33 cellular contexts compared by ENCODE assay signal in genomic region chr6:78797270-78797669, GRCh38.
DNase-seq lines count a peak whose midpoint lies in the region; ATAC-seq, FAIRE-seq and TF ChIP-seq lines count a peak whose summit lies in the region.
"Had no signal": no experiment of that assay in that cellular context is flagged by ENCODE, and none has a peak within 500 bp of the region (broad histone marks: within the 10 kb centered on the region; RNA-seq: fewer than 3 reads in every experiment).

No MANE protein-coding gene starts in this region.

- H3K4me2 ChIP-seq in HepG2 (ENCODE audit: low read depth, low read length) = no peak overlapping the region
- H3K4me2 ChIP-seq: A549; BLaER1; BLaER1 treated with 17β-estradiol and CSF1 and Interleukin-3, amounts not matched to agents 10 nM and 100 nM had no signal

- TF ChIP-seq RAD21 in liver (IDR thresholded peaks at IDR 0.05) (no peak), HepG2 (CRISPR knock-in tag; IDR thresholded peaks at IDR 0.05) (no peak)

- H3K36me3 ChIP-seq in liver (ENCODE audit: control insufficient read depth in 4 of 4, insufficient read depth in 3 of 4, low read depth in 1 of 4, low read length in 3 of 4) = no peaks in the 10 kb centered on the region
- H3K36me3 ChIP-seq in HepG2 (replicated peaks in 1 of 2; ENCODE audit: control insufficient read depth in 1 of 2, insufficient read depth in 2 of 2, low read length in 2 of 2) = no peaks in the 10 kb centered on the region
- no peaks in the 10 kb centered on the region for H3K36me3 ChIP-seq in right lobe of liver
- H3K36me3 ChIP-seq: BE2C; BLaER1; BLaER1 treated with 17β-estradiol and CSF1 and Interleukin-3, amounts not matched to agents 10 nM and 100 nM had no signal

- intact Hi-C loops in HepG2 (cut with micrococcal nuclease; ENCODE audit: unreplicated experiment) (no loop called here), right lobe of liver (cut with DNase I) (no loop called here)

- H3K9ac ChIP-seq in liver (ENCODE audit: low read depth in 1 of 2, low read length in 2 of 2) (no peak overlapping the region), HepG2 (ENCODE audit: insufficient read depth, low read depth, low read length) (no peak overlapping the region)
- H3K9ac ChIP-seq: BLaER1; BLaER1 treated with 17β-estradiol and CSF1 and Interleukin-3, amounts not matched to agents 10 nM and 100 nM had no signal

- H3K9me3 ChIP-seq in liver (ENCODE audit: control insufficient read depth in 4 of 4, low read length in 3 of 4) = no peaks in the 10 kb centered on the region
- no peaks in the 10 kb centered on the region; the same call in 1 of the 2 replicates for H3K9me3 ChIP-seq in HepG2 (ENCODE audit: low read length)
- no peaks in the 10 kb centered on the region for H3K9me3 ChIP-seq in right lobe of liver
- H3K9me3 ChIP-seq: A549, BE2C, BLaER1, Caco-2 had no signal

- no peak for DNase-seq in HepG2 (ENCODE audit: low spot score)
- no peak for DNase-seq in left lobe of liver (ENCODE audit: low spot score)
- no peak for DNase-seq in right lobe of liver
- DNase-seq in NCI-H1417 (lab: John Stamatoyannopoulos, UW) = no peak
- DNase-seq: 8988T; ACHN; AML-193; BE2C; C1 segment of cervical spinal cord; Caco-2; Calu3; CD4-positive, alpha-beta memory T cell; CD4-positive, alpha-beta T cell; CD4-positive, CD25-positive, alpha-beta regulatory T cell; CD8-positive, alpha-beta memory T cell; CD8-positive, alpha-beta T cell; COR-L47; DMS 273 treated with DMSO at 0.1 percent for 48 hours; DMS153; DMS53; DMS79; DMS79 treated with DMSO at 0.1 percent for 48 hours; DND-41; EL had no signal

- CTCF ChIA-PET in HepG2 (lab: Yijun Ruan, JAX; ENCODE audit: low intra/inter-chr PET ratio, low total read pairs) = no interaction called here

- H2AFZ ChIP-seq in HepG2 (ENCODE audit: low read length) = no peak overlapping the region

- BruUV-seq in HepG2 (replicated peaks; lab: Mats Ljungman, UMichigan) = no TSS peak

- ATAC-seq in HepG2 = no peak
- peak; percentile 79 for ATAC-seq in left lobe of liver
- ATAC-seq in right lobe of liver = peak; percentile 61 to 86 (median 74)
- ATAC-seq in GM21390 (IDR thresholded peaks at IDR 0.05; ENCODE audit: unreplicated experiment) = no peak
- ATAC-seq: A549; CD8-positive, alpha-beta T cell had no signal

- TF ChIP-seq CTCF in liver (IDR thresholded peaks at IDR 0.05; ENCODE audit: low read depth, low read length, missing input control) (no peak), HepG2 (CRISPR knock-in tag; IDR thresholded peaks at IDR 0.05) (no peak), right lobe of liver (IDR thresholded peaks at IDR 0.05) (no peak)

- TF ChIP-seq POLR2A in HepG2 (IDR thresholded peaks at IDR 0.05; ENCODE audit: insufficient read depth in 1 of 2, low read depth in 2 of 2, low read length in 2 of 2) (no peak), right lobe of liver (IDR thresholded peaks at IDR 0.05) (no peak)

- H3K4me3 ChIP-seq in liver (ENCODE audit: low read depth in 1 of 3, low read length in 3 of 3) (no peak overlapping the region), HepG2 (replicated peaks in 1 of 3; ENCODE audit: insufficient read depth in 1 of 3, low read depth in 2 of 3, low read length in 3 of 3) (no peak overlapping the region), right lobe of liver (no peak overlapping the region)
- H3K4me3 ChIP-seq: A549; BLaER1; BLaER1 treated with 17β-estradiol and CSF1 and Interleukin-3, amounts not matched to agents 10 nM and 100 nM had no signal

- no peak for FAIRE-seq in HepG2 (lab: Jason Lieb, UNC)
- FAIRE-seq: A204.1, A549, D721Med had no signal

- peaks cover 0 to 2% (median 0%) of the 10 kb centered on the region in 4 donors for H3K4me1 ChIP-seq in liver (ENCODE audit: control insufficient read depth in 4 of 4, insufficient read depth in 4 of 4, low read length in 3 of 4)
- H3K4me1 ChIP-seq in HepG2 (ENCODE audit: insufficient read depth, low read length) = no peaks in the 10 kb centered on the region
- no peaks in the 10 kb centered on the region for H3K4me1 ChIP-seq in right lobe of liver
- H3K4me1 ChIP-seq: A549; BE2C; BLaER1; BLaER1 treated with 17β-estradiol and CSF1 and Interleukin-3, amounts not matched to agents 10 nM and 100 nM; Caco-2 had no signal

- H3K79me2 ChIP-seq in HepG2 (ENCODE audit: insufficient read depth, low read length) = no peaks in the 10 kb centered on the region

- TF ChIP-seq EP300 in HepG2 (IDR thresholded peaks at IDR 0.05; ENCODE audit: low read depth in 2 of 2, low read length in 2 of 2) (no peak), HepG2 (CRISPR knock-in tag; IDR thresholded peaks at IDR 0.05; ENCODE audit: borderline replicate concordance) (no peak)

- in situ Hi-C loops in HepG2 (cut with HindIII; ENCODE audit: extremely low pct_ligation_motif_present, low pct_unique_long_range_greater_than_20kb) = no loop called here

- POLR2A ChIA-PET in HepG2 (lab: Yijun Ruan, JAX) = no interaction called here

- no peak overlapping the region for H3K27ac ChIP-seq in liver (ENCODE audit: low read depth in 1 of 2, low read length in 2 of 2)
- H3K27ac ChIP-seq in HepG2 (ENCODE audit: extremely low read length, insufficient read depth, low read length) = no peak overlapping the region
- H3K27ac ChIP-seq in right lobe of liver = no peak overlapping the region
- H3K27ac ChIP-seq: 22Rv1; A549; BLaER1; BLaER1 treated with 17β-estradiol and CSF1 and Interleukin-3, amounts not matched to agents 10 nM and 100 nM; C4-2B had no signal

- H4K20me1 ChIP-seq in HepG2 (ENCODE audit: insufficient read depth, low read length) = no peaks in the 10 kb centered on the region
- H4K20me1 ChIP-seq: BLaER1; BLaER1 treated with 17β-estradiol and CSF1 and Interleukin-3, amounts not matched to agents 10 nM and 100 nM had no signal

- H3K27me3 ChIP-seq in liver (ENCODE audit: control insufficient read depth in 4 of 4, insufficient read depth in 4 of 4, low read length in 3 of 4) = no peaks in the 10 kb centered on the region
- no peaks in the 10 kb centered on the region for H3K27me3 ChIP-seq in HepG2 (ENCODE audit: control insufficient read depth in 1 of 2, insufficient read depth in 2 of 2, low read length in 2 of 2)
- H3K27me3 ChIP-seq in right lobe of liver = no peaks in the 10 kb centered on the region
- H3K27me3 ChIP-seq: BE2C; BLaER1; BLaER1 treated with 17β-estradiol and CSF1 and Interleukin-3, amounts not matched to agents 10 nM and 100 nM had no signal

TF ChIP-seq in liver, 16 proteins besides CTCF, POLR2A, EP300 and RAD21:
- TF ChIP-seq FOXA1 (IDR thresholded peaks at IDR 0.05) = peak; percentile 27
- peak in 1 of 2 donors; percentile 50 for TF ChIP-seq HNF4A (conservative IDR thresholded peaks at IDR 0.05)
- TF ChIP-seq RXRA (IDR thresholded peaks at IDR 0.05) = peak in 1 of 2 donors; percentile 30
- no peak for TF ChIP-seq EGR1 (IDR thresholded peaks at IDR 0.05; ENCODE audit: low read depth in 2 of 2)
- TF ChIP-seq HNF4G (IDR thresholded peaks at IDR 0.05) = no peak
- TF ChIP-seq, protein P1, sequence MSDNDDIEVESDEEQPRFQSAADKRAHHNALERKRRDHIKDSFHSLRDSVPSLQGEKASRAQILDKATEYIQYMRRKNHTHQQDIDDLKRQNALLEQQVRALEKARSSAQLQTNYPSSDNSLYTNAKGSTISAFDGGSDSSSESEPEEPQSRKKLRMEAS (IDR thresholded peaks at IDR 0.05) = no peak
- TF ChIP-seq NR2F2 (IDR thresholded peaks at IDR 0.05) = no peak

TF ChIP-seq in HepG2, 621 proteins besides CTCF, POLR2A, EP300 and RAD21 (continues in another document):
- TF ChIP-seq ZNF749 (CRISPR knock-in tag; IDR thresholded peaks at IDR 0.05; ENCODE audit: borderline replicate concordance) = no peak
- TF ChIP-seq SUZ12 (IDR thresholded peaks at IDR 0.05; ENCODE audit: low read depth, low read length) = no peak
- TF ChIP-seq, protein P2, sequence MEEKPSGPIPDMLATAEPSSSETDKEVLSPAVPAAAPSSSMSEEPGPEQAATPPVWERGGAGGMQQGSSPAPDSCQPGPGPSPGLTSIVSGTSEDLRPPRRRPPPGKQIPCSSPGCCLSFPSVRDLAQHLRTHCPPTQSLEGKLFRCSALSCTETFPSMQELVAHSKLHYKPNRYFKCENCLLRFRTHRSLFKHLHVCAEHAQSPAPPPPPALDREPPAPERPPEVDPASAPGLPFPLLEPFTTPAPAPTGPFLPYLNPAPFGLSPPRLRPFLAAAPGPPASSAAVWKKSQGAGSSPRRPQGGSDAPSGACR (CRISPR knock-in tag; IDR thresholded peaks at IDR 0.05) = no peak
- TF ChIP-seq ZBTB1 (CRISPR knock-in tag; IDR thresholded peaks at IDR 0.05; ENCODE audit: borderline replicate concordance) = no peak
- TF ChIP-seq ZNF7 (CRISPR knock-in tag; IDR thresholded peaks at IDR 0.05) = no peak
- TF ChIP-seq ZBTB37 (CRISPR knock-in tag; IDR thresholded peaks at IDR 0.05) = no peak
- TF ChIP-seq CCAR2 (optimal IDR thresholded peaks at IDR 0.05; ENCODE audit: low read depth, low read length) = no peak
- TF ChIP-seq XRCC5 (optimal IDR thresholded peaks at IDR 0.05; ENCODE audit: low read length) = no peak
- TF ChIP-seq ZSCAN20 (CRISPR knock-in tag; IDR thresholded peaks at IDR 0.05; ENCODE audit: borderline replicate concordance) = no peak

Comparison
In these comparisons a context has a peak if more than half of its experiments do, and no peak if none do; other contexts are left out.
1. ATAC-seq: peak in left lobe of liver (single experiment) and right lobe of liver (4 of 4); none in HepG2 (single experiment) and GM21390 (single experiment).